ENCODE assay signal across 16 cellular contexts in the genomic region with DNA sequence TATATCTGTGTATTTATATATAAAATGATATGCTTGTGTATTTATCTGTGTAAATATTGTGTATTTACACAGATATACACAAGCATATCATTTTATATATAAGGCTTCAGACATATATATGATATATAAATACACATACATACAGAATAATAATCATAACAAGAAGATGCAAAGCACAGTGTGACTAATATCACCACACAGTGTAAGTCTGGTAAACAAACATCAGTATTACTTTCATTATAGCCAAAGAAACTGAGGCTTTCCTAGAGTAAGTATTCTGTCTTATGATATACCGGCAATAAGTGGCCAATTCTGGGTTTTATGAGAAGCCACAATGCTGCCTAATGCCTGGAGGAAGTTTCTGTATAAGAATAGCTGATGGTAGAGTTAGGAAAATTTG.
"Had no signal": no experiment of that assay in that cellular context is flagged by ENCODE, and none has a peak within 500 bp of the region (broad histone marks: within the 10 kb centered on the region; RNA-seq: fewer than 3 reads in every experiment).

No MANE protein-coding gene starts in this region.

- H3K4me3 Mint-ChIP-seq: activated naive CD8-positive, alpha-beta T cell; activated T-helper 1 cell treated with anti-CD3 and anti-CD28 coated beads, Interleukin-12 subunit alpha, Interleukin-12 subunit beta, Interleukin-2, Interleukin-4 antibody, amounts not matched to agents 30 ng/mL and 10 ng/mL and 1 ng/mL, durations not matched to agents 14 hours and 24 hours and 36 hours; effector memory CD8-positive, alpha-beta T cell; naive thymus-derived CD4-positive, alpha-beta T cell; neural progenitor cell had no signal

- H3K27me3 ChIP-seq: neural progenitor cell, right atrium auricular region, upper lobe of left lung had no signal

- H2AFZ ChIP-seq: neural progenitor cell had no signal

- H3K4me1 ChIP-seq: neural progenitor cell, prostate gland, upper lobe of left lung had no signal

- H3K27me3 Mint-ChIP-seq: activated naive CD8-positive, alpha-beta T cell; effector memory CD8-positive, alpha-beta T cell; naive thymus-derived CD4-positive, alpha-beta T cell had no signal

- H3K4me1 Mint-ChIP-seq: neural progenitor cell had no signal

- H3K27ac Mint-ChIP-seq: activated naive CD8-positive, alpha-beta T cell; activated T-helper 1 cell treated with anti-CD3 and anti-CD28 coated beads, Interleukin-12 subunit alpha, Interleukin-12 subunit beta, Interleukin-2, Interleukin-4 antibody, amounts not matched to agents 30 ng/mL and 10 ng/mL and 1 ng/mL, durations not matched to agents 14 hours and 24 hours and 36 hours; effector memory CD8-positive, alpha-beta T cell; naive thymus-derived CD4-positive, alpha-beta T cell; neural progenitor cell had no signal

- H3K36me3 ChIP-seq: prostate gland had no signal

- FAIRE-seq: bronchial epithelial cell had no signal

- ATAC-seq: effector memory CD8-positive, alpha-beta T cell; mucosa of descending colon; naive thymus-derived CD4-positive, alpha-beta T cell had no signal

- H3K9me3 Mint-ChIP-seq: neural progenitor cell had no signal

- H3K27ac ChIP-seq: neural progenitor cell, prostate gland, right atrium auricular region, thoracic aorta, upper lobe of left lung, WERI-Rb-1 had no signal

- DNase-seq: activated CD4-positive, alpha-beta T cell treated with anti-CD3 and anti-CD28 coated beads for 1 hour; dermis blood vessel endothelial cell; effector memory CD8-positive, alpha-beta T cell; mesenchymal stem cell; mucosa of descending colon; naive thymus-derived CD4-positive, alpha-beta T cell; stimulated activated CD4-positive, alpha-beta T cell treated with anti-CD3 and anti-CD28 coated beads, Interleukin-2, amount 100 ng/mL, for 48 hours; upper lobe of left lung; WERI-Rb-1 had no signal

- H3K9me3 ChIP-seq: prostate gland, thoracic aorta had no signal

- H3K4me3 ChIP-seq: mucosa of descending colon, neural progenitor cell, prostate gland, right atrium auricular region, thoracic aorta, upper lobe of left lung had no signal

- H3K4me2 ChIP-seq: neural progenitor cell had no signal
